14 cellular contexts compared by ENCODE assay signal in the genomic region with DNA sequence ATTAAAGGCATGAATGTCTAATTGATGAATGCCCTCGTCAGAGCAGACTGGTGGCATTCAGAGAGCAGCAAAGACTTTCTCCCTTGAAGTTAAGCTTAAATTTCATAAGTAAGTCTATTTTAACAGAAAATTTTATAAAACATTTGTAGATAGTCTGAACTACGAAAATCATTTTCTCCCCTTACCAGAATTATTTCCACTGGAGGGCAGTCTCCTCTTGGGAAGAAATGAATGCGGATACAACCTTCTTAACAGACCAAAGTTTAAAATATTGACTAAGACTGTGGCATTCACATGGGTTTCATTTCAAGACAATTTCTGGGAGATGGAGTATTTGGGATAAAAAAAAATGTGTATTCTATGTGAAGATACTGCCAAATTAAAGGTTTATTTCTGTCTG.
DNase-seq lines count a peak whose midpoint lies in the region; ATAC-seq and TF ChIP-seq lines count a peak whose summit lies in the region.
"Had no signal": no experiment of that assay in that cellular context is flagged by ENCODE, and none has a peak within 500 bp of the region (broad histone marks: within the 10 kb centered on the region; RNA-seq: fewer than 3 reads in every experiment).

No MANE protein-coding gene starts in this region.

- no peak overlapping the region for H4K91ac ChIP-seq in neuronal stem cell (ENCODE audit: low read depth, low read length, poor library complexity)

- no peak overlapping the region for H3K23ac ChIP-seq in neuronal stem cell (ENCODE audit: low read depth, low read length, poor library complexity)

- no peak overlapping the region for H3K4me2 ChIP-seq in neuronal stem cell (ENCODE audit: insufficient read depth, low read length, poor library complexity, severe bottlenecking)
- H3K4me2 ChIP-seq: BLaER1 treated with 17β-estradiol and CSF1 and Interleukin-3, amounts not matched to agents 10 nM and 100 nM had no signal

- POLR2A ChIA-PET in GM10248 (lab: Yijun Ruan, JAX) = no interaction called here

- no peak overlapping the region for H2BK5ac ChIP-seq in neuronal stem cell (ENCODE audit: low read length)

- H3K4me3 ChIP-seq in left ventricle myocardium inferior (no peak overlapping the region), right cardiac atrium (ENCODE audit: low read length) (no peak overlapping the region), neuronal stem cell (ENCODE audit: low read length in 2 of 2) (no peak overlapping the region)
- H3K4me3 ChIP-seq: BLaER1 treated with 17β-estradiol and CSF1 and Interleukin-3, amounts not matched to agents 10 nM and 100 nM had no signal

- DNase-seq in left ventricle myocardium inferior (no peak), right cardiac atrium (no peak), astrocyte of the hippocampus (ENCODE audit: low read depth, low spot score) (peak; percentile 39), left kidney (ENCODE audit: low read depth, low spot score) (peak; percentile 54), hypothalamus (lab: John Stamatoyannopoulos, UW) (no peak), GM10248 (ENCODE audit: extremely low spot score) (no peak), neuronal stem cell (ENCODE audit: low spot score) (no peak), NCI-H524 treated with DMSO at 0.1 percent for 48 hours (lab: John Stamatoyannopoulos, UW) (no peak)
- DNase-seq: activated T-cell treated with anti-CD3 and anti-CD28 coated beads, Interleukin-2, amount 50 U/mL, for 24 hours; foreskin melanocyte; H7; mesendoderm; WERI-Rb-1 had no signal

- H3K14ac ChIP-seq in neuronal stem cell (ENCODE audit: low read length) = no peak overlapping the region

- ATAC-seq in right cardiac atrium = no peak

- H3K9me3 ChIP-seq in left ventricle myocardium inferior (replicated peaks) = peaks cover 4% of the 10 kb centered on the region
- no peaks in the 10 kb centered on the region for H3K9me3 ChIP-seq in right cardiac atrium (ENCODE audit: control insufficient read depth, low read length)
- no peaks in the 10 kb centered on the region for H3K9me3 ChIP-seq in neuronal stem cell (replicated peaks in 1 of 2; ENCODE audit: control insufficient read depth in 2 of 2, insufficient read depth in 1 of 2, low read depth in 1 of 2, low read length in 2 of 2)

- H3K36me3 ChIP-seq in left ventricle myocardium inferior (no peaks in the 10 kb centered on the region), neuronal stem cell (replicated peaks in 1 of 2; ENCODE audit: control insufficient read depth in 2 of 2, insufficient read depth in 2 of 2, low read length in 2 of 2) (no peaks in the 10 kb centered on the region)
- H3K36me3 ChIP-seq: BLaER1 treated with 17β-estradiol and CSF1 and Interleukin-3, amounts not matched to agents 10 nM and 100 nM; WERI-Rb-1 had no signal

- H2BK15ac ChIP-seq in neuronal stem cell (ENCODE audit: low read length) = no peak overlapping the region

- CTCF ChIA-PET in GM10248 (lab: Yijun Ruan, JAX) = interaction anchor here (1.0 to 1.7 kb wide), 3 partner anchors 16 to 789 kb away, joined by 3 read pairs; no protein-coding TSS in a partner anchor

- no peak overlapping the region for H3K18ac ChIP-seq in neuronal stem cell (ENCODE audit: low read length)

- TF ChIP-seq CTCF in left ventricle myocardium inferior (IDR thresholded peaks at IDR 0.05; ENCODE audit: borderline replicate concordance) = peak; percentile 39
- no peak for TF ChIP-seq CTCF in GM10248 (IDR thresholded peaks at IDR 0.05; ENCODE audit: control extremely low read depth, extremely low read depth, low read depth, missing control alignments)

- intact Hi-C loops in left ventricle myocardium inferior (cut with micrococcal nuclease) = no loop called here
- intact Hi-C loops in right cardiac atrium (cut with DNase I) = no loop called here

- H3K27ac ChIP-seq in left ventricle myocardium inferior (replicated peaks) = no peak overlapping the region
- H3K27ac ChIP-seq in right cardiac atrium (ENCODE audit: low read length) = no peak overlapping the region
- no peak overlapping the region for H3K27ac ChIP-seq in neuronal stem cell (replicated peaks; ENCODE audit: low read length)
- H3K27ac ChIP-seq: BLaER1 treated with 17β-estradiol and CSF1 and Interleukin-3, amounts not matched to agents 10 nM and 100 nM; WERI-Rb-1 had no signal

- no peak overlapping the region for H3K4ac ChIP-seq in neuronal stem cell (ENCODE audit: low read length)

- H3K27me3 ChIP-seq in left ventricle myocardium inferior (ENCODE audit: low read depth) (no peaks in the 10 kb centered on the region), right cardiac atrium (ENCODE audit: control insufficient read depth, insufficient read depth) (no peaks in the 10 kb centered on the region), neuronal stem cell (ENCODE audit: control insufficient read depth in 3 of 3, insufficient read depth in 3 of 3, low read depth in 1 of 3, low read length in 3 of 3) (no peaks in the 10 kb centered on the region)
- H3K27me3 ChIP-seq: BLaER1 treated with 17β-estradiol and CSF1 and Interleukin-3, amounts not matched to agents 10 nM and 100 nM had no signal

- no peaks in the 10 kb centered on the region for H3K4me1 ChIP-seq in left ventricle myocardium inferior
- H3K4me1 ChIP-seq in right cardiac atrium (ENCODE audit: control insufficient read depth, insufficient read depth, low read length) = no peaks in the 10 kb centered on the region
- H3K4me1 ChIP-seq in neuronal stem cell (ENCODE audit: control insufficient read depth in 2 of 2, insufficient read depth in 1 of 2, low read depth in 1 of 2, low read length in 2 of 2) = no peaks in the 10 kb centered on the region

- H3K9ac ChIP-seq in neuronal stem cell (ENCODE audit: low read depth, low read length, poor library complexity) = no peak overlapping the region
- H3K9ac ChIP-seq: BLaER1 treated with 17β-estradiol and CSF1 and Interleukin-3, amounts not matched to agents 10 nM and 100 nM had no signal

- H3K79me1 ChIP-seq in neuronal stem cell (ENCODE audit: low read depth, low read length) = no peaks in the 10 kb centered on the region

- H4K8ac ChIP-seq in neuronal stem cell (ENCODE audit: low read depth, low read length) = no peak overlapping the region

- no peak overlapping the region for H2BK12ac ChIP-seq in neuronal stem cell (ENCODE audit: low read length)

- H2BK120ac ChIP-seq in neuronal stem cell (ENCODE audit: low read depth, low read length) = no peak overlapping the region

- no peak overlapping the region for H2AFZ ChIP-seq in neuronal stem cell (ENCODE audit: low read length)

- no peak overlapping the region for H2AK5ac ChIP-seq in neuronal stem cell (ENCODE audit: low read depth, low read length)

- WGBS in right cardiac atrium = 57% methylated on average over 3 of the region's 3 CpGs
- WGBS in neuronal stem cell (ENCODE audit: extremely low coverage in 2 of 2, insufficient read length in 2 of 2, insufficient replicate concordance in 1 of 2), 2 donors = no CpG with 5 or more reads among the region's 3 CpGs

Comparison
In these comparisons a context has a peak if more than half of its experiments do, and no peak if none do; other contexts are left out.
1. DNase-seq: peak in astrocyte of the hippocampus (single experiment) and left kidney (single experiment); none in left ventricle myocardium inferior (single experiment), right cardiac atrium (0 of 3), hypothalamus (0 of 51), GM10248 (single experiment), neuronal stem cell (single experiment) and NCI-H524 treated with DMSO at 0.1 percent for 48 hours (single experiment).